Comparison of ENCODE assay signal across 23 cellular contexts in genomic region chr6:7159790-7160525, GRCh38. TPM values are rescaled to one million over a fixed set of nuclear protein-coding genes. Genes with fewer than 3 reads are reported as not detected.
DNase-seq lines count a peak whose midpoint lies in the region; ATAC-seq and TF ChIP-seq lines count a peak whose summit lies in the region.
"Had no signal": no experiment of that assay in that cellular context is flagged by ENCODE, and none has a peak within 500 bp of the region (broad histone marks: within the 10 kb centered on the region; RNA-seq: fewer than 3 reads in every experiment).

No MANE protein-coding gene starts in this region.

- 74 to 80% (median 78%) methylated on average over 4 of the region's 4 CpGs for WGBS in adrenal gland, 4 donors
- 87% methylated on average over 4 of the region's 4 CpGs for WGBS in right cardiac atrium

- H3K4me3 ChIP-seq in adrenal gland: no peak overlapping the region
- H3K4me3 ChIP-seq in right cardiac atrium (ENCODE audit: low read length): no peak overlapping the region
- H3K4me3 ChIP-seq in subcutaneous abdominal adipose tissue (ENCODE audit: low read depth in 1 of 5, low read length in 5 of 5): no peak overlapping the region
- H3K4me3 ChIP-seq: spleen, suprapubic skin had no signal

- H3K9me3 ChIP-seq in adrenal gland (replicated peaks in 1 of 3) (no peaks in the 10 kb centered on the region), right cardiac atrium (ENCODE audit: control insufficient read depth, low read length) (no peaks in the 10 kb centered on the region), subcutaneous abdominal adipose tissue (ENCODE audit: control insufficient read depth in 5 of 5, low read length in 5 of 5) (no peaks in the 10 kb centered on the region)
- H3K9me3 ChIP-seq: spleen, suprapubic skin had no signal

- ATAC-seq in right cardiac atrium: peak in 1 of 2 donors; percentile 30
- ATAC-seq: activated T-helper 17 cell treated with anti-CD3 and anti-CD28 coated beads, Interleukin-2, amount 50 U/mL, for 72 hours; stimulated activated effector memory CD8-positive, alpha-beta T cell treated with anti-CD3 and anti-CD28 coated beads, Interleukin-12 subunit alpha, Interleukin-12 subunit beta, amount 100 ng/mL, for 72 hours had no signal

- H3K9ac ChIP-seq in subcutaneous abdominal adipose tissue (ENCODE audit: low read length in 5 of 5): peak overlapping the region in 2 of 5 donors; percentile 34 to 47
- H3K9ac ChIP-seq: KMS-11 had no signal

- H3K27ac ChIP-seq in adrenal gland (peak overlapping the region in 3 of 5 donors; percentile 15 to 31 (median 28)), right cardiac atrium (ENCODE audit: low read length) (peak overlapping the region; percentile 42), subcutaneous abdominal adipose tissue (ENCODE audit: low read depth, low read length) (peak overlapping the region; percentile 80)
- H3K27ac ChIP-seq: KMS-11, suprapubic skin had no signal

- no peak for TF ChIP-seq POLR2A in adrenal gland (IDR thresholded peaks at IDR 0.05)

- intact Hi-C loops in adrenal gland (cut with DNase I): no loop called here
- intact Hi-C loops in right cardiac atrium (cut with DNase I): no loop called here

- in situ Hi-C loops in G401 (cut with HindIII; ENCODE audit: low sequenced_read_pairs): no loop called here

- H3K4me1 ChIP-seq in adrenal gland (replicated peaks in 1 of 2) (peaks cover 26 to 81% of the 10 kb centered on the region in 2 donors), right cardiac atrium (ENCODE audit: control insufficient read depth, insufficient read depth, low read length) (peaks cover 26% of the 10 kb centered on the region), subcutaneous abdominal adipose tissue (ENCODE audit: control insufficient read depth in 5 of 5, insufficient read depth in 5 of 5, low read length in 5 of 5) (peaks cover 8 to 82% (median 64%) of the 10 kb centered on the region in 5 donors)

- no peak for TF ChIP-seq CTCF in adrenal gland (IDR thresholded peaks at IDR 0.05)

- no peaks in the 10 kb centered on the region for H3K27me3 ChIP-seq in adrenal gland
- no peaks in the 10 kb centered on the region for H3K27me3 ChIP-seq in right cardiac atrium (ENCODE audit: control insufficient read depth, insufficient read depth)
- H3K27me3 ChIP-seq in subcutaneous abdominal adipose tissue (ENCODE audit: control insufficient read depth in 5 of 5, insufficient read depth in 4 of 5, low read length in 5 of 5): no peaks in the 10 kb centered on the region
- H3K27me3 ChIP-seq: spleen, suprapubic skin had no signal

- H3K36me3 ChIP-seq in adrenal gland (replicated peaks in 1 of 2) (no peaks in the 10 kb centered on the region), subcutaneous abdominal adipose tissue (ENCODE audit: control insufficient read depth in 5 of 5, insufficient read depth in 5 of 5, low read length in 5 of 5) (peaks cover 0 to under 1% (median 0%) of the 10 kb centered on the region in 5 donors)
- H3K36me3 ChIP-seq: suprapubic skin had no signal

- DNase-seq in OCI-M1 (lab: John Stamatoyannopoulos, UW) (peak; percentile 62), adrenal gland (no peak), right cardiac atrium (no peak), NCI-H2227 treated with DMSO at 0.1 percent for 48 hours (lab: John Stamatoyannopoulos, UW) (no peak), G401 (ENCODE audit: low spot score) (no peak)
- no peak for DNase-seq in NK-92 treated with Interleukin-12 subunit alpha and Interleukin-12 subunit beta, amount 100 ng/mL, for 24 hours (lab: John Stamatoyannopoulos, UW)
- DNase-seq: activated B cell treated with CpG ODN at 0.5 μM for 24 hours; anterior cingulate cortex; caudate nucleus; CD8-positive, alpha-beta memory T cell; dermis blood vessel endothelial cell; DMS153; head of caudate nucleus; NCI-H1436 treated with DMSO at 0.1 percent for 48 hours; NCI-H526 treated with DMSO at 0.1 percent for 48 hours; spleen; stimulated activated CD4-positive, alpha-beta T cell treated with anti-CD3 and anti-CD28 coated beads, Interleukin-2, amount 100 ng/mL, for 48 hours; T1000 had no signal

RNA-seq across cellular contexts. Expression of gene RREB1, which starts 52.2 kb away (rescaled TPM):
- total RNA-seq in adrenal gland (10 to 100 TPM; 45.9 to 79.5 (median 58.3) TPM), right cardiac atrium (10 to 100 TPM; 35.3 to 40.4 (median 38.0) TPM)
- polyA plus RNA-seq in adrenal gland (10 to 100 TPM in 2 of 3 donors, 1 to 10 TPM in 1; 8.0 to 24.2 (median 20.6) TPM), right cardiac atrium (7.8 TPM)
- 8.5 and 10.1 TPM in 2 replicates for total RNA-seq in G401 (2014; rRNA removed; shearing (Covaris generic))

Comparison
In these comparisons a context has a peak if more than half of its experiments do, and no peak if none do; other contexts are left out.
1. H3K27ac ChIP-seq: peak in every context shown above with its lines; median percentile 80 in subcutaneous abdominal adipose tissue; 42 in right cardiac atrium; 28 in adrenal gland.